Comparison of ENCODE assay signal across 7 cellular contexts in the genomic region with DNA sequence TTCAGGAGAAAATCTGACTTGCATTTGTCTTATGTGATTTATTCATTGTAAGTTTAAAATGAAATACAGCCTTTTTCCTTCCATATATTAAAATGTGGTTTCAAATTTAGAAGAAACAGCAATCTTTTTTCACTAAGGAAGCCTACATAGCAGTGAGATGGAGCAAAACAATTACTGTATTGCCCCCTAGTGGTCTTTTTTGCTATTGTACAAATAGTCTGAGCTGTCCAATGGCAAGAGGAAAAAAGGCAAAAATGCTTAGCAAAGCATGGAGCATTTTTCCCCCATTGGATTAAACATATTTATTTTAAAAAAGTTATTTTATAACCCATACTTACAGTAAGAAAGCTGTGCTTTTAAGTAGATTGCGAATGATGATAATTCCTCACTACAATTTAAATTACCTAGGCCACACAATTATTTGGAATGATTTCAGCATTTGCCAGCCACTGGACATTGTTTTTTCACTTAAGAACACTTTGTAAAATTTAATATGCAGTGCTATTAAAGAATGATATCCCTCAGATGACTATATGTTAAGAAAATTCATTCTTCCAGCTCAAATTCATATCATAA.
DNase-seq lines count a peak whose midpoint lies in the region; ATAC-seq and TF ChIP-seq lines count a peak whose summit lies in the region.

No MANE protein-coding gene starts in this region.

- DNase-seq in GM04503 (ENCODE audit: low read depth) (peak; percentile 26), NCI-H748 treated with DMSO at 0.1 percent for 48 hours (lab: John Stamatoyannopoulos, UW) (peak; percentile 58), T47D (ENCODE audit: low read depth in 1 of 2, low spot score in 1 of 2) (peak; percentile 7 to 60), kidney epithelial cell (ENCODE audit: low read depth) (no peak), transverse colon (no peak)

- intact Hi-C loops in transverse colon (cut with DNase I; ENCODE audit: low total_unique reads), result no loop called here

- no peaks in the 10 kb centered on the region for H3K4me1 ChIP-seq in transverse colon

- TF ChIP-seq POLR2A in transverse colon (IDR thresholded peaks at IDR 0.05), result no peak

- H3K27ac ChIP-seq in transverse colon, result no peak overlapping the region

- in situ Hi-C loops in T47D (cut with HindIII; ENCODE audit: low pct_unique_long_range_greater_than_20kb, low sequenced_read_pairs), result no loop called here
- in situ Hi-C loops in transverse colon (cut with MboI; ENCODE audit: low pct_ligation_motif_present in 1 of 4, low pct_unique_long_range_greater_than_20kb in 1 of 4, low sequenced_read_pairs in 3 of 4), result loop anchor here in 2 of 4 donors (25.0 kb wide), 1 partner anchor 296 kb away; no protein-coding TSS in a partner anchor

- no peaks in the 10 kb centered on the region for H3K9me3 ChIP-seq in transverse colon

- 29 to 30% methylated on average over 1 of the region's 1 CpG for WGBS in transverse colon (ENCODE audit: low coverage in 1 of 2), 2 donors

- TF ChIP-seq EP300 in transverse colon (IDR thresholded peaks at IDR 0.05; ENCODE audit: low read depth), result no peak

- H3K36me3 ChIP-seq in kidney epithelial cell (ENCODE audit: control insufficient read depth, insufficient read depth, low read length) (no peaks in the 10 kb centered on the region), transverse colon (no peaks in the 10 kb centered on the region)

- H3K4me3 ChIP-seq in kidney epithelial cell (ENCODE audit: low read depth, low read length) (no peak overlapping the region), transverse colon (no peak overlapping the region)

- TF ChIP-seq CTCF in kidney epithelial cell (IDR thresholded peaks at IDR 0.05; ENCODE audit: insufficient read depth, low read length, poor library complexity, severe bottlenecking) (peak; percentile 58), transverse colon (IDR thresholded peaks at IDR 0.05) (peak; percentile 66 to 83 (median 74))

- peak; percentile 83 for ATAC-seq in GM21381 (IDR thresholded peaks at IDR 0.05; ENCODE audit: unreplicated experiment)
- ATAC-seq in HG03521 (IDR thresholded peaks at IDR 0.05; ENCODE audit: unreplicated experiment), result peak; percentile 80

- H3K27me3 ChIP-seq in kidney epithelial cell (ENCODE audit: control insufficient read depth, insufficient read depth, low read length) (no peaks in the 10 kb centered on the region), transverse colon (no peaks in the 10 kb centered on the region)

Comparison
In these comparisons a context has a peak if more than half of its experiments do, and no peak if none do; other contexts are left out.
1. DNase-seq: peak in GM04503 (single experiment), NCI-H748 treated with DMSO at 0.1 percent for 48 hours (single experiment) and T47D (2 of 2); none in kidney epithelial cell (single experiment) and transverse colon (single experiment).